In the genomic region with DNA sequence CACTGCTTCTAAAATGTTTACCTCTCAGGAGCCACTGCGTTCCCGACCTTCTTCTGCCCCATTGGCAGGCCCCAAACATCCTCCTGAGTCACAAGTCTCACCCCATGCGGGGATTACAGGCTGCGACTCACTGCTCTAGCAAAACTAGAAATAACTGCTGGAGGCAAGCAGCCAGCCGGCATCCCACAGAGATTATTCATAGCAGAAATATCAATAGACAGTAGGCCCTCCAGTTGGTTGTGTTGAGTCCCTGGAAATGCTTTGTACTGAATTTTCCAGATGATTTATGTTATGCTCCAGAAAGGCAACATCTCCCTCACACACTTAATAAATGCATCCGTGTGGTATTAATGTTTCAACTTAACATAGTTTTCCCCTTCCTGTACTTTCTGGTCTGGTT, we compare ENCODE assay signal across 9 cellular contexts.
DNase-seq lines count a peak whose midpoint lies in the region; ATAC-seq and TF ChIP-seq lines count a peak whose summit lies in the region.
"Had no signal": no experiment of that assay in that cellular context is flagged by ENCODE, and none has a peak within 500 bp of the region (broad histone marks: within the 10 kb centered on the region; RNA-seq: fewer than 3 reads in every experiment).

No MANE protein-coding gene starts in this region.

- peaks cover 0 to 3% (median 0%) of the 10 kb centered on the region in 5 experiments for H3K9me3 Mint-ChIP-seq in brain
- no peaks in the 10 kb centered on the region for H3K9me3 Mint-ChIP-seq in stimulated activated memory B cell treated with anti-CD40 and anti-IgM and Interleukin-4, amounts not matched to agents 10 μg/mL and 1 μg/mL and 100 μg/mL, for 72 hours
- H3K9me3 Mint-ChIP-seq: dendritic cell treated with granulocyte-macrophage colony-stimulating factor and Interleukin-4, amounts not matched to agents 40 ng/mL and 50 ng/mL, for 4 days had no signal

- H3K4me1 Mint-ChIP-seq in brain: peaks cover 31% of the 10 kb centered on the region
- H3K4me1 Mint-ChIP-seq in stimulated activated memory B cell treated with anti-CD40 and anti-IgM and Interleukin-4, amounts not matched to agents 10 μg/mL and 1 μg/mL and 100 μg/mL, for 72 hours: peaks cover 67% of the 10 kb centered on the region

- DNase-seq in COLO829 (ENCODE audit: low spot score): peak; percentile 17
- DNase-seq in HS-5 (ENCODE audit: low read depth): peak; percentile 88
- peak; percentile 28 for DNase-seq in left kidney (ENCODE audit: low read depth, low spot score)
- no peak for DNase-seq in 8988T
- DNase-seq in GM10266 (ENCODE audit: extremely low spot score): no peak

- H3K36me3 Mint-ChIP-seq in brain: no peaks in the 10 kb centered on the region
- H3K36me3 Mint-ChIP-seq in stimulated activated memory B cell treated with anti-CD40 and anti-IgM and Interleukin-4, amounts not matched to agents 10 μg/mL and 1 μg/mL and 100 μg/mL, for 72 hours: peaks cover 94% of the 10 kb centered on the region

- H3K27ac Mint-ChIP-seq in brain: peak overlapping the region in 4 of 5 experiments; percentile 59 to 97 (median 88)
- peak overlapping the region; percentile 30 for H3K27ac Mint-ChIP-seq in stimulated activated memory B cell treated with anti-CD40 and anti-IgM and Interleukin-4, amounts not matched to agents 10 μg/mL and 1 μg/mL and 100 μg/mL, for 72 hours
- H3K27ac Mint-ChIP-seq: dendritic cell treated with granulocyte-macrophage colony-stimulating factor and Interleukin-4, amounts not matched to agents 40 ng/mL and 50 ng/mL, for 4 days had no signal

- no peak for ATAC-seq in stimulated activated memory B cell treated with anti-CD40 and anti-IgM and Interleukin-4, amounts not matched to agents 10 μg/mL and 1 μg/mL and 100 μg/mL, for 72 hours
- ATAC-seq in HG03135 (IDR thresholded peaks at IDR 0.05; ENCODE audit: unreplicated experiment): no peak

- peak overlapping the region in 2 of 5 experiments; percentile 28 to 64 for H3K4me3 Mint-ChIP-seq in brain
- H3K4me3 Mint-ChIP-seq in stimulated activated memory B cell treated with anti-CD40 and anti-IgM and Interleukin-4, amounts not matched to agents 10 μg/mL and 1 μg/mL and 100 μg/mL, for 72 hours: no peak overlapping the region
- H3K4me3 Mint-ChIP-seq: dendritic cell treated with granulocyte-macrophage colony-stimulating factor and Interleukin-4, amounts not matched to agents 40 ng/mL and 50 ng/mL, for 4 days had no signal

- H3K27me3 Mint-ChIP-seq in brain: peaks cover 4% of the 10 kb centered on the region
- H3K27me3 Mint-ChIP-seq in stimulated activated memory B cell treated with anti-CD40 and anti-IgM and Interleukin-4, amounts not matched to agents 10 μg/mL and 1 μg/mL and 100 μg/mL, for 72 hours: peaks cover 6% of the 10 kb centered on the region
- H3K27me3 Mint-ChIP-seq: dendritic cell treated with granulocyte-macrophage colony-stimulating factor and Interleukin-4, amounts not matched to agents 40 ng/mL and 50 ng/mL, for 4 days had no signal

- TF ChIP-seq CTCF in brain (conservative IDR thresholded peaks at IDR 0.05) (no peak), GM10266 (IDR thresholded peaks at IDR 0.05; ENCODE audit: control insufficient read depth, insufficient read depth, low read depth, missing control alignments) (no peak)

Comparison
In these comparisons a context has a peak if more than half of its experiments do, and no peak if none do; other contexts are left out.
1. DNase-seq: peak in COLO829 (single experiment), HS-5 (single experiment) and left kidney (single experiment); none in 8988T (single experiment) and GM10266 (single experiment).